Comparison of ENCODE assay signal across 1 cellular context in the genomic region with DNA sequence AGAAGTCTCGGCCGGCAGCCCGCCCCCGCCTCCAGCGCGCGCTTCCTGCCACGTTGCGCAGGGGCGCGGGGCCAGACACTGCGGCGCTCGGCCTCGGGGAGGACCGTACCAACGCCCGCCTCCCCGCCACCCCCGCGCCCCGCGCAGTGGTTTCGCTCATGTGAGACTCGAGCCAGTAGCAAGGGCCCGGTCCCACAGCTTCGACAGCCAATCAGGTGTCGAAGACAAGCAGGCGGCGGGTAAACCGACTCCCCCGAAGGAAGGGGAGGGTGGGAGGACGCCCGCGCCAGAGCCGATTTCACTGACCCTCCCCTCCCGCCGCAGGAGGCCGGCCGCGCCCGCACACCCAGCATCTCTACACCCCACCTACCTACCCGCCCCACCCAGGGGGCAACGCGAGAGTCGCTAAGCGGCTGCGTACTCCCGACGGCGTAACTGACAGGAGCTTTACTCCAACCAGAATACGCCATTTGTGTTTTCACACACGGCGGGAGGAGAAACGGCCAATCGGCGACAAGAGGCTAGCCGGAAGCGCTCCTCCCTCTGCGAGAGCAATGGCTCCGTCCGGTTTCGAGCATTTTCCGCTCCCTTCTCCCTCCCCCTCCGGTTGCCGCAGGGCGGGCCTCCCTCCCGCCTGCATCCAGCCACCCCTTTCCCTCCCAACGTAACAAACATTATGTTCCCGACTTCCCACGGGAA.
TF ChIP-seq lines count a peak whose summit lies in the region.

No MANE protein-coding gene starts in this region.

TF ChIP-seq in K562, 482 proteins besides CTCF, POLR2A, EP300 and RAD21 (continued from another document and continues in another):
- no peak; the same call in 1 of the 2 replicates for TF ChIP-seq ZBTB2 (IDR thresholded peaks at IDR 0.05)
- TF ChIP-seq ZNF354B (CRISPR knock-in tag; IDR thresholded peaks at IDR 0.05), result 0 out of 2 replicates have a peak, but pooled peaks have one; percentile 16
- no peak for TF ChIP-seq KDM1A (IDR thresholded peaks at IDR 0.05)
- no peak for TF ChIP-seq YBX1 (IDR thresholded peaks at IDR 0.05)
- no peak; a peak in 2 of 4 replicates for TF ChIP-seq RCOR1 (IDR thresholded peaks at IDR 0.05; ENCODE audit: borderline replicate concordance in 1 of 2, low read depth in 2 of 2, low read length in 2 of 2)
- no peak for TF ChIP-seq MTF1 (CRISPR knock-in tag; IDR thresholded peaks at IDR 0.05; ENCODE audit: borderline replicate concordance)
- peak; percentile 86 for TF ChIP-seq SFPQ (IDR thresholded peaks at IDR 0.05; ENCODE audit: low read depth, low read length)
- TF ChIP-seq ZNF717 (CRISPR knock-in tag; IDR thresholded peaks at IDR 0.05), result no peak
- TF ChIP-seq HMG20B (CRISPR knock-in tag; IDR thresholded peaks at IDR 0.05), result no peak
- TF ChIP-seq USF1 (CRISPR knock-in tag; IDR thresholded peaks at IDR 0.05), result peak; percentile 56; the same call in 1 of the 2 replicates
- no peak; the same call in 1 of the 2 replicates for TF ChIP-seq NCOA1 (IDR thresholded peaks at IDR 0.05; ENCODE audit: low read depth)
- TF ChIP-seq NRF1 (conservative IDR thresholded peaks at IDR 0.05 in 1 of 2, IDR thresholded peaks at IDR 0.05 in 1 of 2), result peak; percentile 89 to 90
- peak; percentile 35; the same call in 1 of the 2 replicates for TF ChIP-seq MAFF (IDR thresholded peaks at IDR 0.05; ENCODE audit: low read length)
- no peak for TF ChIP-seq EWSR1 (IDR thresholded peaks at IDR 0.05; ENCODE audit: borderline replicate concordance, low read depth, partially characterized antibody)
- TF ChIP-seq ZNF41 (CRISPR knock-in tag; conservative IDR thresholded peaks at IDR 0.05), result 0 out of 2 replicates have a peak, but pooled peaks have one; percentile 62
- no peak for TF ChIP-seq MIER1 (IDR thresholded peaks at IDR 0.05; ENCODE audit: low read depth)
- TF ChIP-seq ELF4 (CRISPR knock-in tag; IDR thresholded peaks at IDR 0.05), result peak; percentile 91
- TF ChIP-seq HINFP (tag; conservative IDR thresholded peaks at IDR 0.05; ENCODE audit: low read depth), result no peak
- peak; percentile 12; the same call in 1 of the 2 replicates for TF ChIP-seq ZNF589 (CRISPR knock-in tag; IDR thresholded peaks at IDR 0.05; ENCODE audit: low read depth)
- TF ChIP-seq RB1 (IDR thresholded peaks at IDR 0.05; ENCODE audit: low read depth), result peak; percentile 87
- TF ChIP-seq CREBBP (IDR thresholded peaks at IDR 0.05; ENCODE audit: low read depth, low read length), result no peak
- TF ChIP-seq ZNF212 (CRISPR knock-in tag; IDR thresholded peaks at IDR 0.05), result no peak
- TF ChIP-seq MED1 (CRISPR knock-in tag; IDR thresholded peaks at IDR 0.05; ENCODE audit: borderline replicate concordance), result no peak
- no peak for TF ChIP-seq CCAR2 (IDR thresholded peaks at IDR 0.05; ENCODE audit: low read depth, low read length)
- peak; percentile 98 for TF ChIP-seq THRB (CRISPR knock-in tag; conservative IDR thresholded peaks at IDR 0.05)
- TF ChIP-seq CHD1 (IDR thresholded peaks at IDR 0.05; ENCODE audit: low read length), result peak; percentile 99
- peak; percentile 72; the same call in 1 of the 2 replicates for TF ChIP-seq ZNF143 (CRISPR knock-in tag; IDR thresholded peaks at IDR 0.05)
- TF ChIP-seq CBX1 (IDR thresholded peaks at IDR 0.05; ENCODE audit: low read depth), result peak; percentile 51; the same call in 1 of the 2 replicates
- peak in 1 of 2 experiments; percentile 83; a peak in 2 of 4 replicates for TF ChIP-seq ZNF639 (CRISPR knock-in tag; conservative IDR thresholded peaks at IDR 0.05 in 1 of 2, IDR thresholded peaks at IDR 0.05 in 1 of 2)
- TF ChIP-seq, protein P1, sequence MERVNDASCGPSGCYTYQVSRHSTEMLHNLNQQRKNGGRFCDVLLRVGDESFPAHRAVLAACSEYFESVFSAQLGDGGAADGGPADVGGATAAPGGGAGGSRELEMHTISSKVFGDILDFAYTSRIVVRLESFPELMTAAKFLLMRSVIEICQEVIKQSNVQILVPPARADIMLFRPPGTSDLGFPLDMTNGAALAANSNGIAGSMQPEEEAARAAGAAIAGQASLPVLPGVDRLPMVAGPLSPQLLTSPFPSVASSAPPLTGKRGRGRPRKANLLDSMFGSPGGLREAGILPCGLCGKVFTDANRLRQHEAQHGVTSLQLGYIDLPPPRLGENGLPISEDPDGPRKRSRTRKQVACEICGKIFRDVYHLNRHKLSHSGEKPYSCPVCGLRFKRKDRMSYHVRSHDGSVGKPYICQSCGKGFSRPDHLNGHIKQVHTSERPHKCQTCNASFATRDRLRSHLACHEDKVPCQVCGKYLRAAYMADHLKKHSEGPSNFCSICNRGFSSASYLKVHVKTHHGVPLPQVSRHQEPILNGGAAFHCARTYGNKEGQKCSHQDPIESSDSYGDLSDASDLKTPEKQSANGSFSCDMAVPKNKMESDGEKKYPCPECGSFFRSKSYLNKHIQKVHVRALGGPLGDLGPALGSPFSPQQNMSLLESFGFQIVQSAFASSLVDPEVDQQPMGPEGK (CRISPR knock-in tag; IDR thresholded peaks at IDR 0.05; ENCODE audit: borderline replicate concordance), result peak; percentile 87
- no peak for TF ChIP-seq PTRF (tag; IDR thresholded peaks at IDR 0.05)
- no peak for TF ChIP-seq NFATC3 (IDR thresholded peaks at IDR 0.05)
- no peak; the same call in 1 of the 2 replicates for TF ChIP-seq SUPT5H (IDR thresholded peaks at IDR 0.05)
- TF ChIP-seq CTBP1 (IDR thresholded peaks at IDR 0.05; ENCODE audit: borderline replicate concordance), result peak; percentile 93
- TF ChIP-seq, protein P2, sequence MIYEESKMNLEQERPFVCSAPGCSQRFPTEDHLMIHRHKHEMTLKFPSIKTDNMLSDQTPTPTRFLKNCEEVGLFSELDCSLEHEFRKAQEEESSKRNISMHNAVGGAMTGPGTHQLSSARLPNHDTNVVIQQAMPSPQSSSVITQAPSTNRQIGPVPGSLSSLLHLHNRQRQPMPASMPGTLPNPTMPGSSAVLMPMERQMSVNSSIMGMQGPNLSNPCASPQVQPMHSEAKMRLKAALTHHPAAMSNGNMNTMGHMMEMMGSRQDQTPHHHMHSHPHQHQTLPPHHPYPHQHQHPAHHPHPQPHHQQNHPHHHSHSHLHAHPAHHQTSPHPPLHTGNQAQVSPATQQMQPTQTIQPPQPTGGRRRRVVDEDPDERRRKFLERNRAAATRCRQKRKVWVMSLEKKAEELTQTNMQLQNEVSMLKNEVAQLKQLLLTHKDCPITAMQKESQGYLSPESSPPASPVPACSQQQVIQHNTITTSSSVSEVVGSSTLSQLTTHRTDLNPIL (CRISPR knock-in tag; IDR thresholded peaks at IDR 0.05), result peak; percentile 75; the same call in 1 of the 2 replicates
- peak; percentile 80 for TF ChIP-seq HNRNPH1 (optimal IDR thresholded peaks at IDR 0.05; ENCODE audit: low read depth, low read length)
- peak; percentile 72 for TF ChIP-seq GMEB1 (CRISPR knock-in tag; IDR thresholded peaks at IDR 0.05)
- no peak for TF ChIP-seq SLC30A9 (CRISPR knock-in tag; IDR thresholded peaks at IDR 0.05)
- peak; percentile 88 for TF ChIP-seq NFRKB (IDR thresholded peaks at IDR 0.05; ENCODE audit: low read depth)
- TF ChIP-seq STAT5A (IDR thresholded peaks at IDR 0.05; ENCODE audit: borderline replicate concordance, low read length), result peak; percentile 7; the same call in 1 of the 2 replicates
- peak; percentile 99 for TF ChIP-seq JUND (IDR thresholded peaks at IDR 0.05; ENCODE audit: borderline replicate concordance, low read depth, low read length)
- TF ChIP-seq JUND (tag; IDR thresholded peaks at IDR 0.05; ENCODE audit: borderline replicate concordance, low read depth, low read length), result no peak; the same call in 2 of the 3 replicates
- no peak for TF ChIP-seq RNF219 (CRISPR knock-in tag; IDR thresholded peaks at IDR 0.05)
- no peak for TF ChIP-seq ZFP1 (CRISPR knock-in tag; IDR thresholded peaks at IDR 0.05)
